ENCODE assay signal across 10 cellular contexts in genomic region chr11:118180300-118180703, GRCh38. TPM values are rescaled to one million over a fixed set of nuclear protein-coding genes. Genes with fewer than 3 reads are reported as not detected.
DNase-seq lines count a peak whose midpoint lies in the region; ATAC-seq, FAIRE-seq and TF ChIP-seq lines count a peak whose summit lies in the region.
"Had no signal": no experiment of that assay in that cellular context is flagged by ENCODE, and none has a peak within 500 bp of the region (broad histone marks: within the 10 kb centered on the region; RNA-seq: fewer than 3 reads in every experiment).

No MANE protein-coding gene starts in this region.

- no peak for DNase-seq in activated CD8-positive, alpha-beta memory T cell treated with anti-CD3 and anti-CD28 coated beads, Interleukin-2, amount 10 ng/mL, durations not matched to agents 7 days and 5 days
- DNase-seq in activated CD8-positive, alpha-beta memory T cell treated with anti-CD3 and anti-CD28 coated beads, Interleukin-2, amount 50 U/mL, for 48 hours: no peak
- DNase-seq in K562 (ENCODE audit: extremely low read depth in 1 of 4, low spot score in 3 of 4) (peak in 1 of 4 experiments; percentile 20), kidney glomerular epithelial cell (lab: John Stamatoyannopoulos, UW) (peak; percentile 65), tibial nerve (ENCODE audit: low spot score in 2 of 2) (peak; percentile 23 to 45), GM19240 (ENCODE audit: insufficient read length, low spot score) (no peak)
- DNase-seq in CD4-positive, alpha-beta memory T cell: no peak
- DNase-seq: NCI-H774 had no signal

- TF ChIP-seq POLR2A in K562 (conservative IDR thresholded peaks at IDR 0.05): no peak
- TF ChIP-seq POLR2A in tibial nerve (IDR thresholded peaks at IDR 0.05): peak in 1 of 2 donors; percentile 10

- H3K27ac ChIP-seq in K562 (ENCODE audit: extremely low read depth, low read depth, low read length) (no peak overlapping the region), tibial nerve (peak overlapping the region in 2 of 4 donors; percentile 40 to 52)
- H3K27ac ChIP-seq in CD4-positive, alpha-beta memory T cell (ENCODE audit: low read depth, low read length): no peak overlapping the region

- in situ Hi-C loops in K562 (cut with MboI): no loop called here

- H3K4me1 ChIP-seq in K562 (replicated peaks in 1 of 2; ENCODE audit: control insufficient read depth in 2 of 2, insufficient read depth in 2 of 2, low read length in 2 of 2) (peaks cover 0 to 5% of the 10 kb centered on the region in 2 experiments; a peak in 1 of 5 replicates), tibial nerve (peaks cover 0 to 25% (median 0%) of the 10 kb centered on the region in 4 donors)
- H3K4me1 ChIP-seq in CD4-positive, alpha-beta memory T cell (ENCODE audit: insufficient read depth, low read length): no peaks in the 10 kb centered on the region

- H3K4me3 ChIP-seq in K562: no peak overlapping the region
- H3K4me3 ChIP-seq in tibial nerve: peak overlapping the region in 1 of 4 donors; percentile 31
- H3K4me3 ChIP-seq in CD4-positive, alpha-beta memory T cell (ENCODE audit: low read length in 2 of 2): no peak overlapping the region

- no peaks in the 10 kb centered on the region for H3K79me2 ChIP-seq in K562 (ENCODE audit: control insufficient read depth, insufficient read depth, low read length)

- TF ChIP-seq CTCF in K562 (IDR thresholded peaks at IDR 0.05 in 2 of 3, conservative IDR thresholded peaks at IDR 0.05 in 1 of 3; ENCODE audit: insufficient read depth in 2 of 3, low read depth in 1 of 3, low read length in 3 of 3) (no peak), tibial nerve (IDR thresholded peaks at IDR 0.05) (no peak)

- no peak overlapping the region for H3K27ac Mint-ChIP-seq in activated CD8-positive, alpha-beta memory T cell treated with anti-CD3 and anti-CD28 coated beads, Interleukin-2, amount 10 ng/mL, durations not matched to agents 7 days and 5 days
- no peak overlapping the region for H3K27ac Mint-ChIP-seq in CD4-positive, alpha-beta memory T cell

- no peak for TF ChIP-seq RAD21 in K562 (CRISPR knock-in tag; conservative IDR thresholded peaks at IDR 0.05 in 1 of 2, IDR thresholded peaks at IDR 0.05 in 1 of 2)

- no peaks in the 10 kb centered on the region for H3K4me1 Mint-ChIP-seq in activated CD8-positive, alpha-beta memory T cell treated with anti-CD3 and anti-CD28 coated beads, Interleukin-2, amount 10 ng/mL, durations not matched to agents 7 days and 5 days
- no peaks in the 10 kb centered on the region for H3K4me1 Mint-ChIP-seq in CD4-positive, alpha-beta memory T cell
- H3K4me1 Mint-ChIP-seq: CD4-positive, CD25-positive, alpha-beta regulatory T cell had no signal

- H3K9me3 ChIP-seq in K562 (replicated peaks; ENCODE audit: control insufficient read depth, insufficient read depth, low read depth, low read length) (no peaks in the 10 kb centered on the region), tibial nerve (no peaks in the 10 kb centered on the region)
- no peaks in the 10 kb centered on the region for H3K9me3 ChIP-seq in CD4-positive, alpha-beta memory T cell (ENCODE audit: control insufficient read depth in 1 of 2, low read length in 2 of 2)

- peak; percentile 27 for ATAC-seq in activated CD8-positive, alpha-beta memory T cell treated with anti-CD3 and anti-CD28 coated beads, Interleukin-2, amount 10 ng/mL, durations not matched to agents 7 days and 5 days
- ATAC-seq in K562 (peak; percentile 85), HG03439 (IDR thresholded peaks at IDR 0.05; ENCODE audit: unreplicated experiment) (no peak)

- H3K27me3 Mint-ChIP-seq in activated CD8-positive, alpha-beta memory T cell treated with anti-CD3 and anti-CD28 coated beads, Interleukin-2, amount 10 ng/mL, durations not matched to agents 7 days and 5 days: peaks cover 26% of the 10 kb centered on the region
- peaks cover 7 to 9% of the 10 kb centered on the region in 2 donors for H3K27me3 Mint-ChIP-seq in CD4-positive, alpha-beta memory T cell

- no peaks in the 10 kb centered on the region for H3K9me3 Mint-ChIP-seq in activated CD8-positive, alpha-beta memory T cell treated with anti-CD3 and anti-CD28 coated beads, Interleukin-2, amount 10 ng/mL, durations not matched to agents 7 days and 5 days (ENCODE audit: low read depth)
- H3K9me3 Mint-ChIP-seq in CD4-positive, alpha-beta memory T cell: no peaks in the 10 kb centered on the region

- H3K4me2 ChIP-seq in K562 (ENCODE audit: insufficient read depth, low read length): no peak overlapping the region

- H2AFZ ChIP-seq in K562 (ENCODE audit: low read depth, low read length): no peak overlapping the region

- peak overlapping the region in 1 of 2 experiments; percentile 57; a peak in 1 of 4 replicates for H3K9ac ChIP-seq in K562 (ENCODE audit: insufficient read depth in 1 of 2, low read depth in 2 of 2, low read length in 2 of 2)

- POLR2A ChIA-PET in K562 (lab: Yijun Ruan, JAX): interaction anchor here (1.6 kb wide), 1 partner anchor 9 kb away, joined by 4 read pairs; no protein-coding TSS in a partner anchor
- POLR2A ChIA-PET in CD4-positive, alpha-beta memory T cell (lab: Charles Lee; ENCODE audit: partially characterized antibody): interaction anchor here (0.5 kb wide), 1 partner anchor 35 kb away, joined by 4 read pairs; no protein-coding TSS in a partner anchor

- no peaks in the 10 kb centered on the region for H3K36me3 ChIP-seq in K562 (ENCODE audit: control insufficient read depth, insufficient read depth, low read length)
- H3K36me3 ChIP-seq in tibial nerve: no peaks in the 10 kb centered on the region
- H3K36me3 ChIP-seq in CD4-positive, alpha-beta memory T cell (ENCODE audit: insufficient read depth, low read length): no peaks in the 10 kb centered on the region

- WGBS in K562 (ENCODE audit: insufficient coverage, low coverage, missing lambda C conversion rate): 2% methylated on average over 8 of the region's 11 CpGs
- 0 to 10% methylated on average over 10 to 11 of the region's 11 CpGs for WGBS in tibial nerve, 2 donors

- no peak for TF ChIP-seq EP300 in K562 (IDR thresholded peaks at IDR 0.05; ENCODE audit: low read length)
- TF ChIP-seq EP300 in tibial nerve (IDR thresholded peaks at IDR 0.05): no peak

- no peak for FAIRE-seq in K562 (lab: Jason Lieb, UNC)

- no peak overlapping the region for H3K4me3 Mint-ChIP-seq in activated CD8-positive, alpha-beta memory T cell treated with anti-CD3 and anti-CD28 coated beads, Interleukin-2, amount 10 ng/mL, durations not matched to agents 7 days and 5 days
- H3K4me3 Mint-ChIP-seq in CD4-positive, alpha-beta memory T cell: no peak overlapping the region
- H3K4me3 Mint-ChIP-seq: CD4-positive, CD25-positive, alpha-beta regulatory T cell had no signal

- H3K36me3 Mint-ChIP-seq in activated CD8-positive, alpha-beta memory T cell treated with anti-CD3 and anti-CD28 coated beads, Interleukin-2, amount 10 ng/mL, durations not matched to agents 7 days and 5 days: no peaks in the 10 kb centered on the region
- H3K36me3 Mint-ChIP-seq in CD4-positive, alpha-beta memory T cell: no peaks in the 10 kb centered on the region
- H3K36me3 Mint-ChIP-seq: CD4-positive, CD25-positive, alpha-beta regulatory T cell had no signal

- CTCF ChIA-PET in activated CD8-positive, alpha-beta memory T cell treated with anti-CD3 and anti-CD28 coated beads, Interleukin-2, amount 10 ng/mL, durations not matched to agents 7 days and 5 days (lab: Charles Lee): interaction anchor here (1.0 to 3.0 kb wide), 4 partner anchors 8 to 374 kb away, joined by 3 to 35 read pairs (median 4); no protein-coding TSS in a partner anchor
- CTCF ChIA-PET in K562 (lab: Yijun Ruan, JAX; ENCODE audit: low intra/inter-chr PET ratio): no interaction called here
- CTCF ChIA-PET in CD4-positive, alpha-beta memory T cell (lab: Charles Lee; ENCODE audit: partially characterized antibody): interaction anchor here (1.2 to 3.6 kb wide), 5 partner anchors 10 to 373 kb away, joined by 3 to 32 read pairs (median 4); no protein-coding TSS in a partner anchor

- intact Hi-C loops in K562 (cut with micrococcal nuclease): no loop called here
- intact Hi-C loops in CD4-positive, alpha-beta memory T cell (cut with micrococcal nuclease): no loop called here

- no peaks in the 10 kb centered on the region for H3K9me1 ChIP-seq in K562 (ENCODE audit: control insufficient read depth, insufficient read depth, low read length)

- no TSS peak for BruUV-seq in K562 (replicated peaks; lab: Mats Ljungman, UMichigan)

- H4K20me1 ChIP-seq in K562 (replicated peaks; ENCODE audit: control insufficient read depth, insufficient read depth, low read length): no peaks in the 10 kb centered on the region

- H3K27me3 ChIP-seq in K562 (ENCODE audit: control insufficient read depth in 2 of 2, insufficient read depth in 2 of 2, low read length in 2 of 2) (peaks cover 32 to 56% of the 10 kb centered on the region in 2 experiments), tibial nerve (no peaks in the 10 kb centered on the region)
- no peaks in the 10 kb centered on the region for H3K27me3 ChIP-seq in CD4-positive, alpha-beta memory T cell (ENCODE audit: insufficient read depth, low read length)

RNA-seq across cellular contexts. Expression of gene SCN2B, which starts 3.9 kb away (rescaled TPM):
- total RNA-seq in activated CD8-positive, alpha-beta memory T cell treated with anti-CD3 and anti-CD28 coated beads, Interleukin-2, amount 10 ng/mL, durations not matched to agents 7 days and 5 days: not detected
- total RNA-seq in K562 (2011; cell fraction: chromatin; rRNA removed; ENCODE audit: low replicate concordance): not detected in 2 replicates
- total RNA-seq in K562 (2011; cell fraction: nucleolus; rRNA removed): not detected in 2 replicates
- not detected in 2 replicates for total RNA-seq in K562 (2011; cell fraction: nucleoplasm; rRNA removed)
- total RNA-seq in K562 (2014; rRNA removed) (not detected in 2 replicates), K562 (2014; rRNA removed; fragmentation: Illumina TruSeq; extraction: Trizol) (not detected in 2 replicates), K562 (2015; rRNA removed; fragmentation: Illumina TruSeq; extraction: Trizol) (not detected in 2 replicates), K562 (2021) (not detected in 2 replicates), tibial nerve (1 to 10 TPM in 1 of 4 donors, under 1 TPM in 2, not detected in 1; 0.78 to 1.3 (median 0.87) TPM)
- polyA plus RNA-seq in K562 (2011; rRNA removed) (not detected in 2 replicates), K562 (2014; fragmentation: Illumina TruSeq; extraction: Trizol) (not detected in 2 replicates), K562 (2014; fragmentation: Nextera tagmentation; extraction: Ambion mirVana) (not detected), K562 (2014; rRNA removed) (not detected in 2 replicates)
- not detected in 2 replicates for polyA plus RNA-seq in K562 (2011; cell fraction: cytosol; rRNA removed)
- polyA plus RNA-seq in K562 (2011; cell fraction: nucleus; rRNA removed): not detected in 2 replicates
- polyA plus RNA-seq in K562 (2012): not detected in 2 replicates
- not detected in 2 replicates for polyA minus RNA-seq in K562 (2011; rRNA and poly(A)+ RNA removed)
- not detected in 2 replicates for polyA minus RNA-seq in K562 (2011; cell fraction: cytosol; rRNA and poly(A)+ RNA removed)
- polyA minus RNA-seq in K562 (2011; cell fraction: nucleus; rRNA and poly(A)+ RNA removed): not detected in 2 replicates
- not detected for total RNA-seq in CD4-positive, alpha-beta memory T cell
- polyA plus RNA-seq in CD4-positive, alpha-beta memory T cell: not detected
- total RNA-seq: CD4-positive, CD25-positive, alpha-beta regulatory T cell had no signal
- polyA plus RNA-seq: CD4-positive, CD25-positive, alpha-beta regulatory T cell had no signal

RNA-seq across cellular contexts. Expression of gene SCN4B, which starts 27.7 kb away (rescaled TPM):
- under 1 TPM in 1 of 2 experiments, not detected in 1; 0.54 TPM for total RNA-seq in activated CD8-positive, alpha-beta memory T cell treated with anti-CD3 and anti-CD28 coated beads, Interleukin-2, amount 10 ng/mL, durations not matched to agents 7 days and 5 days
- total RNA-seq in K562 (2011; cell fraction: chromatin; rRNA removed; ENCODE audit: low replicate concordance): not detected in 2 replicates
- total RNA-seq in K562 (2011; cell fraction: nucleolus; rRNA removed): not detected in 2 replicates
- total RNA-seq in K562 (2011; cell fraction: nucleoplasm; rRNA removed): not detected in 2 replicates
- not detected in 2 replicates for total RNA-seq in K562 (2014; rRNA removed)
- total RNA-seq in K562 (2014; rRNA removed; fragmentation: Illumina TruSeq; extraction: Trizol): not detected in 2 replicates
- total RNA-seq in K562 (2015; rRNA removed; fragmentation: Illumina TruSeq; extraction: Trizol): not detected in 2 replicates
- total RNA-seq in K562 (2021): not detected in 2 replicates
- polyA plus RNA-seq in K562 (2011; rRNA removed): 0.03 and 0.04 TPM in 2 replicates
- 0.01 TPM in 1 of 2 replicates, not detected in the other for polyA plus RNA-seq in K562 (2011; cell fraction: cytosol; rRNA removed)
- polyA plus RNA-seq in K562 (2011; cell fraction: nucleus; rRNA removed): 0.07 TPM in 1 of 2 replicates, not detected in the other
- polyA plus RNA-seq in K562 (2012): 0.07 TPM in 1 of 2 replicates, not detected in the other
- polyA plus RNA-seq in K562 (2014; fragmentation: Illumina TruSeq; extraction: Trizol): not detected in 2 replicates
- not detected for polyA plus RNA-seq in K562 (2014; fragmentation: Nextera tagmentation; extraction: Ambion mirVana)
- polyA plus RNA-seq in K562 (2014; rRNA removed): not detected in 2 replicates
- polyA minus RNA-seq in K562 (2011; rRNA and poly(A)+ RNA removed): not detected in 2 replicates
- not detected in 2 replicates for polyA minus RNA-seq in K562 (2011; cell fraction: cytosol; rRNA and poly(A)+ RNA removed)
- not detected in 2 replicates for polyA minus RNA-seq in K562 (2011; cell fraction: nucleus; rRNA and poly(A)+ RNA removed)
- total RNA-seq in tibial nerve: 1 to 10 TPM in 2 of 4 donors, under 1 TPM in 2; 0.66 to 4.1 (median 1.1) TPM
- total RNA-seq in CD4-positive, alpha-beta memory T cell: not detected
- not detected for polyA plus RNA-seq in CD4-positive, alpha-beta memory T cell
- total RNA-seq: CD4-positive, CD25-positive, alpha-beta regulatory T cell had no signal
- polyA plus RNA-seq: CD4-positive, CD25-positive, alpha-beta regulatory T cell had no signal

RNA-seq across cellular contexts. Expression of gene JAML, which starts 44.5 kb away (rescaled TPM):
- 100 to 1,000 TPM; 139 to 142 TPM for total RNA-seq in activated CD8-positive, alpha-beta memory T cell treated with anti-CD3 and anti-CD28 coated beads, Interleukin-2, amount 10 ng/mL, durations not matched to agents 7 days and 5 days
- not detected in 2 replicates for total RNA-seq in K562 (2011; cell fraction: chromatin; rRNA removed; ENCODE audit: low replicate concordance)
- total RNA-seq in K562 (2011; cell fraction: nucleolus; rRNA removed): not detected in 2 replicates
- not detected in 2 replicates for total RNA-seq in K562 (2011; cell fraction: nucleoplasm; rRNA removed)
- total RNA-seq in K562 (2014; rRNA removed) (0.05 and 0.08 TPM in 2 replicates), K562 (2014; rRNA removed; fragmentation: Illumina TruSeq; extraction: Trizol) (not detected in 2 replicates), K562 (2015; rRNA removed; fragmentation: Illumina TruSeq; extraction: Trizol) (0.19 TPM in 1 of 2 replicates, not detected in the other), K562 (2021) (0.22 and 0.47 TPM in 2 replicates), tibial nerve (1 to 10 TPM in 3 of 4 donors, under 1 TPM in 1; 0.60 to 4.5 (median 3.9) TPM)
- polyA plus RNA-seq in K562 (2011; rRNA removed) (0.08 TPM in 1 of 2 replicates, not detected in the other), K562 (2014; fragmentation: Illumina TruSeq; extraction: Trizol) (0.09 and 0.12 TPM in 2 replicates), K562 (2014; fragmentation: Nextera tagmentation; extraction: Ambion mirVana) (under 1 TPM in 1 of 2 experiments, not detected in 1; 0.27 TPM), K562 (2014; rRNA removed) (0.32 TPM in 1 of 2 replicates, not detected in the other)
- polyA plus RNA-seq in K562 (2011; cell fraction: cytosol; rRNA removed): 0.12 TPM in 1 of 2 replicates, not detected in the other
- 0.09 and 0.35 TPM in 2 replicates for polyA plus RNA-seq in K562 (2011; cell fraction: nucleus; rRNA removed)
- 0.25 and 0.39 TPM in 2 replicates for polyA plus RNA-seq in K562 (2012)
- polyA minus RNA-seq in K562 (2011; rRNA and poly(A)+ RNA removed): not detected in 2 replicates
- not detected in 2 replicates for polyA minus RNA-seq in K562 (2011; cell fraction: cytosol; rRNA and poly(A)+ RNA removed)
- polyA minus RNA-seq in K562 (2011; cell fraction: nucleus; rRNA and poly(A)+ RNA removed): under 0.01 TPM in 1 of 2 replicates, not detected in the other
- total RNA-seq in CD4-positive, alpha-beta memory T cell: 100 to 1,000 TPM; 115 to 116 TPM
- 100 to 1,000 TPM; 169 to 194 TPM for polyA plus RNA-seq in CD4-positive, alpha-beta memory T cell

Comparison
In these comparisons a context has a peak if more than half of its experiments do, and no peak if none do; other contexts are left out.
1. DNase-seq: peak in kidney glomerular epithelial cell (single experiment) and tibial nerve (2 of 2); none in activated CD8-positive, alpha-beta memory T cell treated with anti-CD3 and anti-CD28 coated beads, Interleukin-2, amount 10 ng/mL, durations not matched to agents 7 days and 5 days (single experiment), activated CD8-positive, alpha-beta memory T cell treated with anti-CD3 and anti-CD28 coated beads, Interleukin-2, amount 50 U/mL, for 48 hours (single experiment), CD4-positive, alpha-beta memory T cell (0 of 5) and GM19240 (single experiment).
2. RNA of gene JAML, which starts 44.5 kb away (total RNA-seq): 139 to 142 TPM in activated CD8-positive, alpha-beta memory T cell treated with anti-CD3 and anti-CD28 coated beads, Interleukin-2, amount 10 ng/mL, durations not matched to agents 7 days and 5 days and 115 to 116 TPM in CD4-positive, alpha-beta memory T cell; 0.60 to 4.5 TPM in tibial nerve and 0.05 to 0.47 TPM in K562; every median in the first group is over 10 times any median in the second.